ENCODE assay signal across 12 cellular contexts in genomic region chr9:105295986-105296385, GRCh38. TPM values are rescaled to one million over a fixed set of nuclear protein-coding genes. Genes with fewer than 3 reads are reported as not detected.
DNase-seq lines count a peak whose midpoint lies in the region; ATAC-seq and TF ChIP-seq lines count a peak whose summit lies in the region.
"Had no signal": no experiment of that assay in that cellular context is flagged by ENCODE, and none has a peak within 500 bp of the region (broad histone marks: within the 10 kb centered on the region; RNA-seq: fewer than 3 reads in every experiment).

No MANE protein-coding gene starts in this region.

- H3K27ac ChIP-seq in RWPE2 (ENCODE audit: poor library complexity, severe bottlenecking) (peak overlapping the region; percentile 21), temporal lobe (ENCODE audit: low read depth, low read length) (peak overlapping the region; percentile 92), testis (no peak overlapping the region)

- H3K4me1 ChIP-seq in RWPE2 (ENCODE audit: insufficient read depth, poor library complexity, severe bottlenecking), result peaks cover 16% of the 10 kb centered on the region
- H3K4me1 ChIP-seq in testis, result peaks cover 11% of the 10 kb centered on the region

- no peak for TF ChIP-seq POLR2A in testis (IDR thresholded peaks at IDR 0.05)

- no peaks in the 10 kb centered on the region for H3K9me3 ChIP-seq in RWPE2 (ENCODE audit: severe bottlenecking)
- no peaks in the 10 kb centered on the region for H3K9me3 ChIP-seq in testis

- intact Hi-C loops in testis (cut with DNase I; ENCODE audit: low total_unique reads), result no loop called here

- H3K4me3 ChIP-seq in RWPE2 (ENCODE audit: severe bottlenecking) (no peak overlapping the region), choroid plexus epithelial cell (ENCODE audit: low read depth, low read length) (no peak overlapping the region), testis (no peak overlapping the region)

- WGBS in testis, 2 donors, result 79 to 86% methylated on average over 4 of the region's 4 CpGs

- H3K27me3 ChIP-seq in RWPE2 (ENCODE audit: insufficient read depth, poor library complexity, severe bottlenecking) (no peaks in the 10 kb centered on the region), testis (no peaks in the 10 kb centered on the region)

- TF ChIP-seq CTCF in RWPE2 (IDR thresholded peaks at IDR 0.05; ENCODE audit: poor library complexity, severe bottlenecking) (no peak), choroid plexus epithelial cell (conservative IDR thresholded peaks at IDR 0.05; ENCODE audit: low read depth, low read length) (no peak), testis (IDR thresholded peaks at IDR 0.05) (no peak)

- ATAC-seq in RWPE2 (ENCODE audit: low read depth) (no peak), GM21717 (IDR thresholded peaks at IDR 0.05; ENCODE audit: unreplicated experiment) (no peak)

- DNase-seq in RWPE2 (ENCODE audit: low spot score) (no peak), choroid plexus epithelial cell (ENCODE audit: low read depth) (peak; percentile 30), iPS-NIHi11 (ENCODE audit: low spot score) (peak; percentile 20), NCI-H146 treated with DMSO at 0.1 percent for 48 hours (lab: John Stamatoyannopoulos, UW; ENCODE audit: unreplicated experiment) (no peak), testis (no peak)
- DNase-seq: activated CD4-positive, alpha-beta T cell treated with anti-CD3 and anti-CD28 coated beads, Interleukin-2, amount 10 ng/mL, durations not matched to agents 24 days and 14 days; NCI-H2081 treated with DMSO at 0.1 percent for 48 hours; posterior cingulate gyrus; stimulated activated CD4-positive, alpha-beta T cell treated with anti-CD3 and anti-CD28 coated beads, Interleukin-2, amount 100 ng/mL, for 48 hours; stimulated activated naive CD4-positive, alpha-beta T cell had no signal

- peaks cover 7% of the 10 kb centered on the region; the same call in 1 of the 2 replicates for H3K36me3 ChIP-seq in RWPE2 (ENCODE audit: low read depth)
- no peaks in the 10 kb centered on the region for H3K36me3 ChIP-seq in testis (ENCODE audit: low read depth, missing control alignments)

RNA-seq across cellular contexts. Expression of gene SLC44A1, which starts 51.5 kb away (rescaled TPM):
- 41.1 TPM for total RNA-seq in temporal lobe
- total RNA-seq in testis, result 10 to 100 TPM in 1 of 2 donors, 1 to 10 TPM in 1; 8.9 to 16.7 TPM
- polyA plus RNA-seq in testis (ENCODE audit: insufficient read depth, low read depth, low replicate concordance), result 11.1 TPM

Comparison
In these comparisons a context has a peak if more than half of its experiments do, and no peak if none do; other contexts are left out.
1. DNase-seq: peak in choroid plexus epithelial cell (single experiment) and iPS-NIHi11 (single experiment); none in RWPE2 (single experiment), NCI-H146 treated with DMSO at 0.1 percent for 48 hours (single experiment) and testis (single experiment).
2. H3K27ac ChIP-seq: peak in RWPE2 (single experiment) and temporal lobe (single experiment); none in testis (0 of 2).